6 cellular contexts compared by ENCODE assay signal in genomic region chr14:76599141-76599540, GRCh38.
"Had no signal": no experiment of that assay in that cellular context is flagged by ENCODE, and none has a peak within 500 bp of the region (broad histone marks: within the 10 kb centered on the region; RNA-seq: fewer than 3 reads in every experiment).

No MANE protein-coding gene starts in this region.

- DNase-seq: H9, HCEC 1CT, IMR-90 had no signal

- FAIRE-seq: H1, H54 had no signal

- H3K4me3 ChIP-seq: GM23338 had no signal

- H3K4me2 ChIP-seq: GM23338 had no signal
